Comparison of ENCODE assay signal across 11 cellular contexts in genomic region chr15:78007965-78008886, GRCh38.
A peak's percentile ranks its signal among the peaks of the same experiment; 100 is the strongest.
DNase-seq lines count a peak whose midpoint lies in the region; ATAC-seq and TF ChIP-seq lines count a peak whose summit lies in the region.
"Had no signal": no experiment of that assay in that cellular context is flagged by ENCODE, and none has a peak within 500 bp of the region (broad histone marks: within the 10 kb centered on the region; RNA-seq: fewer than 3 reads in every experiment).

No MANE protein-coding gene starts in this region.

- H3K27me3 ChIP-seq in stomach = no peaks in the 10 kb centered on the region

- WGBS in stomach, 5 donors = 41 to 53% (median 46%) methylated on average over 16 to 17 of the region's 17 CpGs

- ATAC-seq in GM18505 (IDR thresholded peaks at IDR 0.05; ENCODE audit: unreplicated experiment) = no peak

- intact Hi-C loops in stomach (cut with DNase I; ENCODE audit: low total_unique reads) = no loop called here

- peak overlapping the region; percentile 34 to 89 (median 76) for H3K27ac ChIP-seq in stomach
- H3K27ac ChIP-seq: SK-N-MC had no signal

- no peak overlapping the region for H3K4me3 ChIP-seq in HFF-Myc (replicated peaks; ENCODE audit: low read depth, low read length)
- H3K4me3 ChIP-seq in stomach = peak overlapping the region in 1 of 4 donors; percentile 16
- H3K4me3 ChIP-seq: SK-N-MC had no signal

- peaks cover 19 to 86% (median 78%) of the 10 kb centered on the region in 4 donors for H3K36me3 ChIP-seq in stomach

- peaks cover 60 to 89% (median 69%) of the 10 kb centered on the region in 4 donors for H3K4me1 ChIP-seq in stomach

- peak; percentile 16 for DNase-seq in HFF-Myc (ENCODE audit: extremely low read depth, low read depth)
- peak; percentile 90 for DNase-seq in astrocyte of the hippocampus (ENCODE audit: low read depth, low spot score)
- peak; percentile 86 for DNase-seq in iris pigment epithelial cell (ENCODE audit: low read depth)
- DNase-seq in stomach = peak; percentile 92
- DNase-seq in NCI-H2029 (lab: John Stamatoyannopoulos, UW) = no peak
- DNase-seq in SHP77 treated with DMSO at 0.1 percent for 48 hours (lab: John Stamatoyannopoulos, UW) = no peak
- no peak for DNase-seq in GF-D8 (lab: John Stamatoyannopoulos, UW)
- DNase-seq: activated gamma-delta T cell treated with Interleukin-2 at 50 U/mL for 16 hours, hippocampal formation had no signal

- no peaks in the 10 kb centered on the region for H3K9me3 ChIP-seq in stomach

- no peak for TF ChIP-seq EP300 in stomach (IDR thresholded peaks at IDR 0.05)

- TF ChIP-seq CTCF in HFF-Myc (IDR thresholded peaks at IDR 0.05; ENCODE audit: low read depth, low read length, missing control alignments) (no peak), stomach (IDR thresholded peaks at IDR 0.05) (no peak)

- no peak for TF ChIP-seq POLR2A in stomach (IDR thresholded peaks at IDR 0.05)
- TF ChIP-seq POLR2A in GM18505 (IDR thresholded peaks at IDR 0.05; ENCODE audit: borderline replicate concordance, extremely low read depth, insufficient read depth, insufficient read length) = no peak

Comparison
In these comparisons a context has a peak if more than half of its experiments do, and no peak if none do; other contexts are left out.
1. DNase-seq: peak in HFF-Myc (single experiment), astrocyte of the hippocampus (single experiment), iris pigment epithelial cell (single experiment) and stomach (single experiment); none in NCI-H2029 (single experiment), SHP77 treated with DMSO at 0.1 percent for 48 hours (single experiment) and GF-D8 (single experiment).